Comparison of ENCODE assay signal across 8 cellular contexts in genomic region chr17:81515530-81516041, GRCh38. TPM values are rescaled to one million over a fixed set of nuclear protein-coding genes. Genes with fewer than 3 reads are reported as not detected.
DNase-seq lines count a peak whose midpoint lies in the region; ATAC-seq and TF ChIP-seq lines count a peak whose summit lies in the region.

No MANE protein-coding gene starts in this region.

- peak overlapping the region; percentile 88 for H3K27ac Mint-ChIP-seq in stimulated activated naive CD8-positive, alpha-beta T cell treated with anti-CD3 and anti-CD28 coated beads, Interleukin-15, Interleukin-2, amounts not matched to agents 100 ng/mL and 50 ng/mL, for 24 hours

- H3K27me3 Mint-ChIP-seq in stimulated activated naive CD8-positive, alpha-beta T cell treated with anti-CD3 and anti-CD28 coated beads, Interleukin-15, Interleukin-2, amounts not matched to agents 100 ng/mL and 50 ng/mL, for 24 hours = no peaks in the 10 kb centered on the region

- H3K4me1 ChIP-seq in mucosa of descending colon (ENCODE audit: low read depth) = peaks cover 33% of the 10 kb centered on the region
- H3K4me1 ChIP-seq in aorta (ENCODE audit: control insufficient read depth in 1 of 2, insufficient read depth in 2 of 2, low read length in 2 of 2) = peaks cover 0 to 1% of the 10 kb centered on the region in 2 donors

- peak overlapping the region; percentile 99 for H3K27ac ChIP-seq in coronary artery
- H3K27ac ChIP-seq in aorta (ENCODE audit: low read depth in 1 of 2, low read length in 2 of 2) = peak overlapping the region; percentile 9 to 37

- TF ChIP-seq CTCF in coronary artery (IDR thresholded peaks at IDR 0.05) (no peak), mucosa of descending colon (IDR thresholded peaks at IDR 0.05) (no peak)

- H3K9me3 Mint-ChIP-seq in stimulated activated naive CD8-positive, alpha-beta T cell treated with anti-CD3 and anti-CD28 coated beads, Interleukin-15, Interleukin-2, amounts not matched to agents 100 ng/mL and 50 ng/mL, for 24 hours = no peaks in the 10 kb centered on the region

- peaks cover 25% of the 10 kb centered on the region for H3K4me1 Mint-ChIP-seq in stimulated activated naive CD8-positive, alpha-beta T cell treated with anti-CD3 and anti-CD28 coated beads, Interleukin-15, Interleukin-2, amounts not matched to agents 100 ng/mL and 50 ng/mL, for 24 hours (ENCODE audit: low read depth)

- no peak for DNase-seq in stimulated activated naive CD8-positive, alpha-beta T cell treated with anti-CD3 and anti-CD28 coated beads, Interleukin-15, Interleukin-2, amounts not matched to agents 100 U/mL and 50 U/mL, for 24 hours
- DNase-seq in coronary artery (ENCODE audit: low spot score) (no peak), mucosa of descending colon (peak in 2 of 3 donors; percentile 60 to 76), aorta (peak in 1 of 2 donors; percentile 77), NCI-H128 (lab: John Stamatoyannopoulos, UW; ENCODE audit: unreplicated experiment) (no peak), kidney glomerular epithelial cell (lab: John Stamatoyannopoulos, UW) (no peak)

- no peak for ATAC-seq in stimulated activated naive CD8-positive, alpha-beta T cell treated with anti-CD3 and anti-CD28 coated beads, Interleukin-15, Interleukin-2, amounts not matched to agents 100 U/mL and 50 U/mL, for 24 hours
- ATAC-seq in mucosa of descending colon = no peak
- no peak for ATAC-seq in aorta (ENCODE audit: low FRiP score)
- no peak for ATAC-seq in GM21723 (IDR thresholded peaks at IDR 0.05; ENCODE audit: unreplicated experiment)

- peaks cover 17% of the 10 kb centered on the region for H3K36me3 Mint-ChIP-seq in stimulated activated naive CD8-positive, alpha-beta T cell treated with anti-CD3 and anti-CD28 coated beads, Interleukin-15, Interleukin-2, amounts not matched to agents 100 ng/mL and 50 ng/mL, for 24 hours (ENCODE audit: low read depth)

- H3K4me3 ChIP-seq in coronary artery (peak overlapping the region; percentile 97), mucosa of descending colon (peak overlapping the region; percentile 98), aorta (ENCODE audit: low read length in 2 of 2) (peak overlapping the region; percentile 52 to 87)

- H3K36me3 ChIP-seq in mucosa of descending colon (ENCODE audit: low read depth) (no peaks in the 10 kb centered on the region), aorta (ENCODE audit: control insufficient read depth in 1 of 2, insufficient read depth in 2 of 2, low read length in 1 of 2) (peaks cover 0 to 12% of the 10 kb centered on the region in 2 donors)

- H3K4me3 Mint-ChIP-seq in stimulated activated naive CD8-positive, alpha-beta T cell treated with anti-CD3 and anti-CD28 coated beads, Interleukin-15, Interleukin-2, amounts not matched to agents 100 ng/mL and 50 ng/mL, for 24 hours = peak overlapping the region; percentile 93

- H3K27me3 ChIP-seq in aorta (ENCODE audit: control insufficient read depth in 1 of 2, insufficient read depth in 2 of 2, low read length in 1 of 2) = peaks cover 0 to 2% of the 10 kb centered on the region in 2 donors

- intact Hi-C loops in mucosa of descending colon (cut with DNase I, micrococcal nuclease) = loop anchor here in 1 of 2 donors (10.0 kb wide), 1 partner anchor 121 kb away; the partner anchor contains the start of gene BAHCC1
- intact Hi-C loops in aorta (cut with DNase I) = loop anchor here (5.0 kb wide), 1 partner anchor 87 kb away; no protein-coding TSS in a partner anchor

- WGBS in aorta, 2 donors = 14 to 24% methylated on average over 19 of the region's 19 CpGs

- H3K9me3 ChIP-seq in mucosa of descending colon (no peaks in the 10 kb centered on the region), aorta (ENCODE audit: control insufficient read depth, low read length) (no peaks in the 10 kb centered on the region)

RNA-seq across cellular contexts. Expression of gene ACTG1, which starts 3.0 kb away (rescaled TPM):
- total RNA-seq in mucosa of descending colon (1,000 to 10,000 TPM; 1,922 to 4,060 (median 3,184) TPM), aorta (1,000 to 10,000 TPM; 2,309 to 2,547 TPM)
- polyA plus RNA-seq in aorta = 1,000 to 10,000 TPM; 1,438 to 2,310 TPM

RNA-seq across cellular contexts. Expression of gene FSCN2, which starts 12.6 kb away (rescaled TPM):
- total RNA-seq in mucosa of descending colon = 1 to 10 TPM; 1.6 to 4.0 (median 2.5) TPM
- total RNA-seq in aorta = 1 to 10 TPM; 3.0 to 3.1 TPM
- 1 to 10 TPM; 1.0 to 1.3 TPM for polyA plus RNA-seq in aorta

RNA-seq across cellular contexts. Expression of gene FAAP100, which starts 36.6 kb away (rescaled TPM):
- total RNA-seq in mucosa of descending colon (10 to 100 TPM; 23.2 to 28.9 (median 25.0) TPM), aorta (10 to 100 TPM; 20.9 to 32.2 TPM)
- 10 to 100 TPM in 1 of 2 donors, 1 to 10 TPM in 1; 8.8 to 48.4 TPM for polyA plus RNA-seq in aorta

Comparison
In these comparisons a context has a peak if more than half of its experiments do, and no peak if none do; other contexts are left out.
1. DNase-seq: peak in mucosa of descending colon (2 of 3); none in stimulated activated naive CD8-positive, alpha-beta T cell treated with anti-CD3 and anti-CD28 coated beads, Interleukin-15, Interleukin-2, amounts not matched to agents 100 U/mL and 50 U/mL, for 24 hours (single experiment), coronary artery (single experiment), NCI-H128 (single experiment) and kidney glomerular epithelial cell (single experiment).
2. Peak in every context shown above with its lines, with median percentiles within 50 percentile points of each other: H3K4me3 ChIP-seq.